In genomic region chr5:143921525-143922311, GRCh38 we compare ENCODE assay signal across 17 cellular contexts.
DNase-seq lines count a peak whose midpoint lies in the region; ATAC-seq, FAIRE-seq and TF ChIP-seq lines count a peak whose summit lies in the region.
"Had no signal": no experiment of that assay in that cellular context is flagged by ENCODE, and none has a peak within 500 bp of the region (broad histone marks: within the 10 kb centered on the region; RNA-seq: fewer than 3 reads in every experiment).

No MANE protein-coding gene starts in this region.

- H3K79me2 ChIP-seq in astrocyte (ENCODE audit: insufficient read depth, low read length), result no peaks in the 10 kb centered on the region

- ATAC-seq in left ventricle myocardium superior, result peak; percentile 88
- no peak for ATAC-seq in GM21447 (IDR thresholded peaks at IDR 0.05; ENCODE audit: unreplicated experiment)

- TF ChIP-seq EP300 in suprapubic skin (IDR thresholded peaks at IDR 0.05), result no peak

- H3K27me3 ChIP-seq in breast epithelium (no peaks in the 10 kb centered on the region), astrocyte (ENCODE audit: insufficient read depth, low read length) (no peaks in the 10 kb centered on the region), suprapubic skin (no peaks in the 10 kb centered on the region)
- H3K27me3 ChIP-seq: neutrophil, upper lobe of left lung had no signal

- H3K36me3 ChIP-seq in breast epithelium (no peaks in the 10 kb centered on the region), astrocyte (ENCODE audit: insufficient read depth, low read length) (no peaks in the 10 kb centered on the region), suprapubic skin (no peaks in the 10 kb centered on the region)
- H3K36me3 ChIP-seq: neutrophil, upper lobe of left lung had no signal

- H3K9me3 Mint-ChIP-seq in MCF 10A (ENCODE audit: unreplicated experiment) (no peaks in the 10 kb centered on the region), astrocyte (ENCODE audit: unreplicated experiment) (no peaks in the 10 kb centered on the region)

- H3K27me3 Mint-ChIP-seq in MCF 10A (ENCODE audit: insufficient read depth, unreplicated experiment) (no peaks in the 10 kb centered on the region), astrocyte (ENCODE audit: low read depth, unreplicated experiment) (no peaks in the 10 kb centered on the region)

- no TSS peak for BruUV-seq in MCF 10A (replicated peaks; lab: Mats Ljungman, UMichigan)

- H3K4me3 Mint-ChIP-seq in MCF 10A (ENCODE audit: unreplicated experiment) (no peak overlapping the region), astrocyte (ENCODE audit: unreplicated experiment) (no peak overlapping the region)

- CTCF ChIA-PET in MCF 10A (lab: Yijun Ruan, JAX), result interaction anchor here (0.6 to 2.4 kb wide), 6 partner anchors 10 to 156 kb away, joined by 3 to 7 read pairs (median 4); no protein-coding TSS in a partner anchor

- no peaks in the 10 kb centered on the region for H3K36me3 Mint-ChIP-seq in MCF 10A (ENCODE audit: insufficient read depth, unreplicated experiment)
- H3K36me3 Mint-ChIP-seq in astrocyte (ENCODE audit: low read depth, unreplicated experiment), result no peaks in the 10 kb centered on the region

- H3K4me1 Mint-ChIP-seq in MCF 10A (ENCODE audit: insufficient read depth, unreplicated experiment) (peaks cover 39% of the 10 kb centered on the region), astrocyte (ENCODE audit: low read depth, unreplicated experiment) (peaks cover 39% of the 10 kb centered on the region)

- no peaks in the 10 kb centered on the region for H4K20me1 ChIP-seq in astrocyte (ENCODE audit: insufficient read depth, low read length)

- H3K4me1 ChIP-seq in breast epithelium, result no peaks in the 10 kb centered on the region
- H3K4me1 ChIP-seq in astrocyte (ENCODE audit: insufficient read depth, low read length), result peaks cover 36% of the 10 kb centered on the region
- peaks cover 6% of the 10 kb centered on the region for H3K4me1 ChIP-seq in suprapubic skin
- H3K4me1 ChIP-seq: upper lobe of left lung had no signal

- H3K4me3 ChIP-seq in breast epithelium (no peak overlapping the region), astrocyte (ENCODE audit: insufficient read depth, low read depth, low read length) (peak overlapping the region; percentile 28), suprapubic skin (no peak overlapping the region)
- H3K4me3 ChIP-seq: upper lobe of left lung had no signal

- H3K27ac ChIP-seq in breast epithelium (no peak overlapping the region), astrocyte (ENCODE audit: low read depth, low read length) (peak overlapping the region; percentile 81), suprapubic skin (peak overlapping the region; percentile 78)
- H3K27ac ChIP-seq: 22Rv1, neutrophil, upper lobe of left lung had no signal

- 79% methylated on average over 1 of the region's 1 CpG for WGBS in suprapubic skin

- no peak overlapping the region for H2AFZ ChIP-seq in astrocyte (ENCODE audit: low read depth, low read length)

- intact Hi-C loops in MCF 10A (cut with micrococcal nuclease), result loop anchor here (1.0 to 2.0 kb wide), 2 partner anchors 12 to 33 kb away; no protein-coding TSS in a partner anchor
- intact Hi-C loops in breast epithelium (cut with DNase I; ENCODE audit: low total_unique reads), result no loop called here
- intact Hi-C loops in left ventricle myocardium superior (cut with micrococcal nuclease), result no loop called here

- DNase-seq in MCF 10A (ENCODE audit: unreplicated experiment), result peak; percentile 96
- DNase-seq in breast epithelium (ENCODE audit: low spot score in 2 of 2), result no peak
- DNase-seq in astrocyte (ENCODE audit: low read depth), result peak; percentile 77
- no peak for DNase-seq in left ventricle myocardium superior
- no peak for DNase-seq in suprapubic skin (ENCODE audit: low spot score in 2 of 2)
- no peak for DNase-seq in T-helper 9 cell
- DNase-seq in NCI-H82 treated with DMSO at 0.1 percent for 48 hours (lab: John Stamatoyannopoulos, UW; ENCODE audit: unreplicated experiment), result no peak
- DNase-seq: activated CD4-positive, alpha-beta T cell treated with anti-CD3 and anti-CD28 coated beads, Interleukin-2, amount 50 U/mL, for 48 hours; activated naive CD4-positive, alpha-beta T cell treated with anti-CD3 and anti-CD28 coated beads, Interleukin-2, amount 50 U/mL, for 16 hours; effector memory CD4-positive, alpha-beta T cell; Kasumi-1; kidney; NCI-H446 treated with DMSO at 0.1 percent for 48 hours; upper lobe of left lung had no signal

- TF ChIP-seq POLR2A in breast epithelium (IDR thresholded peaks at IDR 0.05) (no peak), suprapubic skin (IDR thresholded peaks at IDR 0.05) (no peak)

- H3K4me2 ChIP-seq in astrocyte (ENCODE audit: low read length), result peak overlapping the region; percentile 59

- POLR2A ChIA-PET in MCF 10A (lab: Yijun Ruan, JAX), result interaction anchor here (0.6 to 3.5 kb wide), 21 partner anchors 8 to 832 kb away, joined by 3 to 61 read pairs (median 4); partner anchors contain the start of genes KCTD16 and YIPF5

- H3K9me3 ChIP-seq in breast epithelium, result no peaks in the 10 kb centered on the region
- H3K9me3 ChIP-seq in astrocyte (ENCODE audit: insufficient read depth, low read depth, low read length), result no peaks in the 10 kb centered on the region
- H3K9me3 ChIP-seq in suprapubic skin, result no peaks in the 10 kb centered on the region
- H3K9me3 ChIP-seq: neutrophil, upper lobe of left lung had no signal

- H3K9ac ChIP-seq in astrocyte (ENCODE audit: low read length), result peak overlapping the region; percentile 28

- FAIRE-seq in astrocyte (lab: Jason Lieb, UNC), result peak; percentile 96
- FAIRE-seq: kidney had no signal

- H3K27ac Mint-ChIP-seq in MCF 10A (ENCODE audit: low read depth, unreplicated experiment), result peak overlapping the region; percentile 69
- peak overlapping the region; percentile 97 for H3K27ac Mint-ChIP-seq in astrocyte (ENCODE audit: unreplicated experiment)

- TF ChIP-seq CTCF in MCF 10A (IDR thresholded peaks at IDR 0.05; ENCODE audit: unreplicated experiment) (no peak), breast epithelium (IDR thresholded peaks at IDR 0.05) (no peak), astrocyte (IDR thresholded peaks at IDR 0.05; ENCODE audit: insufficient read depth, low read depth, low read length) (no peak), suprapubic skin (IDR thresholded peaks at IDR 0.05) (no peak)

Comparison
In these comparisons a context has a peak if more than half of its experiments do, and no peak if none do; other contexts are left out.
1. DNase-seq: peak in MCF 10A (single experiment) and astrocyte (single experiment); none in breast epithelium (0 of 2), left ventricle myocardium superior (single experiment), suprapubic skin (0 of 2), T-helper 9 cell (single experiment) and NCI-H82 treated with DMSO at 0.1 percent for 48 hours (single experiment).
2. H3K27ac ChIP-seq: peak in astrocyte (single experiment) and suprapubic skin (single experiment); none in breast epithelium (0 of 2).